29 cellular contexts compared by ENCODE assay signal in genomic region chr1:57235782-57236181, GRCh38.
"Had no signal": no experiment of that assay in that cellular context is flagged by ENCODE, and none has a peak within 500 bp of the region (broad histone marks: within the 10 kb centered on the region; RNA-seq: fewer than 3 reads in every experiment).

No MANE protein-coding gene starts in this region.

- H3K9me3 Mint-ChIP-seq: activated CD4-positive, alpha-beta memory T cell treated with anti-CD3 and anti-CD28 coated beads, Interleukin-2, amount 10 ng/mL, durations not matched to agents 7 days and 5 days; activated CD4-positive, alpha-beta T cell treated with anti-CD3 and anti-CD28 coated beads, Interleukin-2, amount 10 ng/mL, durations not matched to agents 7 days and 5 days; activated naive CD4-positive, alpha-beta T cell treated with anti-CD3 and anti-CD28 coated beads, Interleukin-2, amount 10 ng/mL, durations not matched to agents 7 days and 5 days; activated naive CD4-positive, alpha-beta T cell treated with anti-CD3 and anti-CD28 coated beads, Interleukin-2, amount 50 U/mL, for 72 hours; activated naive CD8-positive, alpha-beta T cell treated with anti-CD3 and anti-CD28 coated beads, Interleukin-2, amount 10 ng/mL, durations not matched to agents 7 days and 5 days; activated T-cell treated with anti-CD3 and anti-CD28 coated beads, Interleukin-2, amount 50 U/mL, for 24 hours; brain; endodermal cell had no signal

- H3K4me1 Mint-ChIP-seq: activated CD4-positive, alpha-beta T cell treated with anti-CD3 and anti-CD28 coated beads, Interleukin-2, amount 10 ng/mL, durations not matched to agents 7 days and 5 days; activated naive CD4-positive, alpha-beta T cell treated with anti-CD3 and anti-CD28 coated beads, Interleukin-2, amount 10 ng/mL, durations not matched to agents 7 days and 5 days; activated naive CD8-positive, alpha-beta T cell treated with anti-CD3 and anti-CD28 coated beads, Interleukin-2, amount 10 ng/mL, durations not matched to agents 7 days and 5 days had no signal

- H3K4me3 ChIP-seq: ascending aorta, breast epithelium, cardiac muscle cell, colonic mucosa had no signal

- ATAC-seq: activated naive CD4-positive, alpha-beta T cell treated with anti-CD3 and anti-CD28 coated beads, Interleukin-2, amount 50 U/mL, for 72 hours; activated T-cell treated with anti-CD3 and anti-CD28 coated beads, Interleukin-2, amount 50 U/mL, for 72 hours; esophagus mucosa had no signal

- H3K27ac Mint-ChIP-seq: activated CD4-positive, alpha-beta memory T cell treated with anti-CD3 and anti-CD28 coated beads, Interleukin-2, amount 10 ng/mL, durations not matched to agents 7 days and 5 days; activated CD4-positive, alpha-beta T cell treated with anti-CD3 and anti-CD28 coated beads, Interleukin-2, amount 10 ng/mL, durations not matched to agents 7 days and 5 days; activated naive CD4-positive, alpha-beta T cell treated with anti-CD3 and anti-CD28 coated beads, Interleukin-2, amount 10 ng/mL, durations not matched to agents 7 days and 5 days; activated naive CD4-positive, alpha-beta T cell treated with anti-CD3 and anti-CD28 coated beads, Interleukin-2, amount 50 U/mL, for 72 hours; activated naive CD8-positive, alpha-beta T cell treated with anti-CD3 and anti-CD28 coated beads, Interleukin-2, amount 10 ng/mL, durations not matched to agents 7 days and 5 days; activated T-cell treated with anti-CD3 and anti-CD28 coated beads, Interleukin-2, amount 50 U/mL, for 24 hours; activated T-cell treated with anti-CD3 and anti-CD28 coated beads, Interleukin-2, amount 50 U/mL, for 72 hours; brain; endodermal cell had no signal

- H3K9me3 ChIP-seq: ascending aorta, breast epithelium, colonic mucosa had no signal

- H3K36me3 ChIP-seq: ascending aorta, breast epithelium, cardiac muscle cell, colonic mucosa had no signal

- H3K4me3 Mint-ChIP-seq: activated CD4-positive, alpha-beta memory T cell treated with anti-CD3 and anti-CD28 coated beads, Interleukin-2, amount 10 ng/mL, durations not matched to agents 7 days and 5 days; activated CD4-positive, alpha-beta T cell treated with anti-CD3 and anti-CD28 coated beads, Interleukin-2, amount 10 ng/mL, durations not matched to agents 7 days and 5 days; activated naive CD4-positive, alpha-beta T cell treated with anti-CD3 and anti-CD28 coated beads, Interleukin-2, amount 10 ng/mL, durations not matched to agents 7 days and 5 days; activated naive CD8-positive, alpha-beta T cell treated with anti-CD3 and anti-CD28 coated beads, Interleukin-2, amount 10 ng/mL, durations not matched to agents 7 days and 5 days; activated T-cell treated with anti-CD3 and anti-CD28 coated beads, Interleukin-2, amount 50 U/mL, for 24 hours; activated T-cell treated with anti-CD3 and anti-CD28 coated beads, Interleukin-2, amount 50 U/mL, for 72 hours; brain; endodermal cell had no signal

- H3K27me3 ChIP-seq: ascending aorta, breast epithelium, cardiac muscle cell, colonic mucosa had no signal

- H3K27me3 Mint-ChIP-seq: activated CD4-positive, alpha-beta memory T cell treated with anti-CD3 and anti-CD28 coated beads, Interleukin-2, amount 10 ng/mL, durations not matched to agents 7 days and 5 days; activated CD4-positive, alpha-beta T cell treated with anti-CD3 and anti-CD28 coated beads, Interleukin-2, amount 10 ng/mL, durations not matched to agents 7 days and 5 days; activated naive CD4-positive, alpha-beta T cell treated with anti-CD3 and anti-CD28 coated beads, Interleukin-2, amount 10 ng/mL, durations not matched to agents 7 days and 5 days; activated naive CD8-positive, alpha-beta T cell treated with anti-CD3 and anti-CD28 coated beads, Interleukin-2, amount 10 ng/mL, durations not matched to agents 7 days and 5 days; activated T-cell treated with anti-CD3 and anti-CD28 coated beads, Interleukin-2, amount 50 U/mL, for 24 hours had no signal

- DNase-seq: activated CD4-positive, alpha-beta memory T cell treated with anti-CD3 and anti-CD28 coated beads, Interleukin-2, amount 10 ng/mL, durations not matched to agents 7 days and 5 days; activated CD4-positive, alpha-beta T cell treated with anti-CD3 and anti-CD28 coated beads for 4 hours; activated CD4-positive, alpha-beta T cell treated with anti-CD3 and anti-CD28 coated beads, Interleukin-2, amount 10 ng/mL, durations not matched to agents 7 days and 5 days; activated CD4-positive, alpha-beta T cell treated with anti-CD3 and anti-CD28 coated beads, Interleukin-2, amount 50 U/mL, for 4 hours; activated CD4-positive, CD25-positive, alpha-beta regulatory T cell; activated CD4-positive, CD25-positive, alpha-beta regulatory T cell treated with anti-CD3 and anti-CD28 coated beads, Interleukin-2, amount 50 U/mL, for 72 hours; activated CD8-positive, alpha-beta memory T cell treated with anti-CD3 and anti-CD28 coated beads, Interleukin-2, amount 50 U/mL, for 48 hours; activated gamma-delta T cell; activated naive CD4-positive, alpha-beta T cell; activated naive CD4-positive, alpha-beta T cell treated with anti-CD3 and anti-CD28 coated beads, Interleukin-2, amount 10 ng/mL, durations not matched to agents 7 days and 5 days; activated naive CD8-positive, alpha-beta T cell treated with anti-CD3 and anti-CD28 coated beads, Interleukin-2, amount 10 ng/mL, durations not matched to agents 7 days and 5 days; activated T-cell treated with anti-CD3 and anti-CD28 coated beads for 4 hours; activated T-cell treated with anti-CD3 and anti-CD28 coated beads, Interleukin-2, amount 50 U/mL, for 24 hours; activated T-cell treated with anti-CD3 and anti-CD28 coated beads, Interleukin-2, amount 50 U/mL, for 72 hours; central memory CD4-positive, alpha-beta T cell; cerebellar nuclear complex; colonic mucosa; effector CD8-positive, alpha-beta T cell; foreskin fibroblast; head of caudate nucleus; T-helper 2 cell had no signal

- H3K27ac ChIP-seq: ascending aorta, breast epithelium, cardiac muscle cell, colonic mucosa had no signal

- H3K4me1 ChIP-seq: ascending aorta, breast epithelium, colonic mucosa had no signal

- H3K36me3 Mint-ChIP-seq: activated naive CD4-positive, alpha-beta T cell treated with anti-CD3 and anti-CD28 coated beads, Interleukin-2, amount 10 ng/mL, durations not matched to agents 7 days and 5 days; activated naive CD4-positive, alpha-beta T cell treated with anti-CD3 and anti-CD28 coated beads, Interleukin-2, amount 50 U/mL, for 72 hours; activated naive CD8-positive, alpha-beta T cell treated with anti-CD3 and anti-CD28 coated beads, Interleukin-2, amount 10 ng/mL, durations not matched to agents 7 days and 5 days; brain had no signal

- FAIRE-seq: frontal cortex had no signal
